Comparison of ENCODE assay signal across 15 cellular contexts in the genomic region with DNA sequence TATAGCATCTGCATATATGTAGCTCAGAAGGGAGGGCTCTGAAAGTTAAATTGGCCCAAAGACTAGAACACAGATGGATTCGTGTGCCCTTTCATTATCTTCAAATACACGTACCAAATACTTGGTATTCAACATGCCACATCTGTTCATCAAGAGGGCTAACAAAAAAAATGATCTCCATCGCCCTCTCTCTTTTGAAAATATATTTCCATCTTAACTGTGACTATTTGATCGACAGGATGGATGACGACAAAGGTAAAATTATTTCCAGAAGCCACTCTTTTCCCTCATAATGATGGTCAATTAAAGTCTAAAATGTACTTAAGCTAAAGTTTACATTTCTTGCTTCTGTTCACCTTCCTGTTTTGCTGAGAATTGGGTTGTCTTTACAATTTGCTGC.
DNase-seq lines count a peak whose midpoint lies in the region; ATAC-seq and TF ChIP-seq lines count a peak whose summit lies in the region.
"Had no signal": no experiment of that assay in that cellular context is flagged by ENCODE, and none has a peak within 500 bp of the region (broad histone marks: within the 10 kb centered on the region; RNA-seq: fewer than 3 reads in every experiment).

No MANE protein-coding gene starts in this region.

- intact Hi-C loops in left ventricle myocardium inferior (cut with micrococcal nuclease) (no loop called here), heart right ventricle (cut with DNase I) (no loop called here), posterior vena cava (cut with DNase I) (no loop called here)
- intact Hi-C loops in activated CD4-positive, alpha-beta T cell treated with anti-CD3 and anti-CD28 coated beads, Interleukin-2, amount 10 ng/mL, durations not matched to agents 24 days and 14 days (cut with micrococcal nuclease): no loop called here

- WGBS in heart right ventricle, 2 donors: 80 to 90% methylated on average over 5 of the region's 5 CpGs

- H3K4me3 ChIP-seq in left ventricle myocardium inferior (no peak overlapping the region), heart right ventricle (no peak overlapping the region), OCI-LY3 (ENCODE audit: low read length) (no peak overlapping the region), iPS-18a (ENCODE audit: low read length) (no peak overlapping the region)
- H3K4me3 ChIP-seq: ovary, SJSA1, skin epidermis had no signal

- DNase-seq in left ventricle myocardium inferior (no peak), heart right ventricle (no peak), type B pancreatic cell (ENCODE audit: extremely low spot score, unreplicated experiment) (no peak), posterior vena cava (ENCODE audit: low spot score) (no peak)
- DNase-seq in activated CD4-positive, alpha-beta T cell treated with anti-CD3 and anti-CD28 coated beads, Interleukin-2, amount 10 ng/mL, durations not matched to agents 24 days and 14 days: no peak
- DNase-seq: activated CD8-positive, alpha-beta memory T cell treated with anti-CD3 and anti-CD28 coated beads, Interleukin-2, amount 50 U/mL, for 48 hours; activated gamma-delta T cell; NCI-H446; stimulated activated CD4-positive, alpha-beta T cell treated with anti-CD3 and anti-CD28 coated beads, Interleukin-4, amount 100 ng/mL, for 24 hours had no signal

- no peaks in the 10 kb centered on the region for H3K9me3 Mint-ChIP-seq in type B pancreatic cell
- peaks cover 6% of the 10 kb centered on the region for H3K9me3 Mint-ChIP-seq in activated CD4-positive, alpha-beta T cell treated with anti-CD3 and anti-CD28 coated beads, Interleukin-2, amount 10 ng/mL, durations not matched to agents 24 days and 14 days

- no peak overlapping the region for H3K9ac ChIP-seq in OCI-LY3 (ENCODE audit: low read length)
- H3K9ac ChIP-seq in iPS-18a (ENCODE audit: low read length): no peak overlapping the region

- TF ChIP-seq CTCF in left ventricle myocardium inferior (IDR thresholded peaks at IDR 0.05; ENCODE audit: borderline replicate concordance) (peak; percentile 13), heart right ventricle (IDR thresholded peaks at IDR 0.05) (peak in 1 of 9 donors; percentile 11), OCI-LY3 (IDR thresholded peaks at IDR 0.05; ENCODE audit: low read depth, low read length) (0 out of 2 replicates have a peak, but pooled peaks have one; percentile 16), type B pancreatic cell (conservative IDR thresholded peaks at IDR 0.05) (no peak)

- H3K9me3 ChIP-seq in left ventricle myocardium inferior (replicated peaks): no peaks in the 10 kb centered on the region
- H3K9me3 ChIP-seq in heart right ventricle: no peaks in the 10 kb centered on the region
- H3K9me3 ChIP-seq in OCI-LY3 (ENCODE audit: insufficient read depth, low read length): no peaks in the 10 kb centered on the region
- no peaks in the 10 kb centered on the region for H3K9me3 ChIP-seq in iPS-18a (ENCODE audit: control insufficient read depth, low read depth, low read length)
- H3K9me3 ChIP-seq: ovary, SJSA1 had no signal

- no peaks in the 10 kb centered on the region for H3K79me2 ChIP-seq in OCI-LY3 (ENCODE audit: low read length)

- H3K27ac Mint-ChIP-seq in type B pancreatic cell: no peak overlapping the region
- no peak overlapping the region for H3K27ac Mint-ChIP-seq in activated CD4-positive, alpha-beta T cell treated with anti-CD3 and anti-CD28 coated beads, Interleukin-2, amount 10 ng/mL, durations not matched to agents 24 days and 14 days

- H3K36me3 ChIP-seq in left ventricle myocardium inferior (peaks cover 12% of the 10 kb centered on the region), heart right ventricle (peaks cover 0 to 55% (median 3%) of the 10 kb centered on the region in 9 donors), OCI-LY3 (replicated peaks; ENCODE audit: low read depth, low read length) (no peaks in the 10 kb centered on the region), iPS-18a (ENCODE audit: control insufficient read depth, low read depth, low read length) (peaks cover 88% of the 10 kb centered on the region)
- H3K36me3 ChIP-seq: ovary, SJSA1 had no signal

- H2AFZ ChIP-seq in OCI-LY3 (ENCODE audit: low read depth, low read length): no peak overlapping the region

- H4K20me1 ChIP-seq in OCI-LY3 (ENCODE audit: insufficient read depth, low read length): no peaks in the 10 kb centered on the region

- H3K27me3 Mint-ChIP-seq in type B pancreatic cell: no peaks in the 10 kb centered on the region
- H3K27me3 Mint-ChIP-seq in activated CD4-positive, alpha-beta T cell treated with anti-CD3 and anti-CD28 coated beads, Interleukin-2, amount 10 ng/mL, durations not matched to agents 24 days and 14 days: no peaks in the 10 kb centered on the region

- H3K27ac ChIP-seq in left ventricle myocardium inferior (replicated peaks) (no peak overlapping the region), heart right ventricle (no peak overlapping the region), OCI-LY3 (ENCODE audit: low read length) (no peak overlapping the region), iPS-18a (ENCODE audit: low read length) (peak overlapping the region; percentile 24)
- H3K27ac ChIP-seq: SJSA1, skin epidermis had no signal

- H3K27me3 ChIP-seq in left ventricle myocardium inferior (ENCODE audit: low read depth) (no peaks in the 10 kb centered on the region), heart right ventricle (no peaks in the 10 kb centered on the region), OCI-LY3 (ENCODE audit: low read depth, low read length) (no peaks in the 10 kb centered on the region), iPS-18a (ENCODE audit: control insufficient read depth, insufficient read depth, low read length) (no peaks in the 10 kb centered on the region)
- H3K27me3 ChIP-seq: ovary, SJSA1 had no signal

- H3K4me3 Mint-ChIP-seq in type B pancreatic cell: peak overlapping the region; percentile 11
- no peak overlapping the region for H3K4me3 Mint-ChIP-seq in activated CD4-positive, alpha-beta T cell treated with anti-CD3 and anti-CD28 coated beads, Interleukin-2, amount 10 ng/mL, durations not matched to agents 24 days and 14 days

- peaks cover 17% of the 10 kb centered on the region for H3K4me1 ChIP-seq in left ventricle myocardium inferior
- peaks cover 0 to 19% (median 7%) of the 10 kb centered on the region in 9 donors for H3K4me1 ChIP-seq in heart right ventricle
- no peaks in the 10 kb centered on the region for H3K4me1 ChIP-seq in OCI-LY3 (ENCODE audit: low read length)
- peaks cover 19% of the 10 kb centered on the region for H3K4me1 ChIP-seq in iPS-18a (ENCODE audit: control insufficient read depth, low read depth, low read length)

- H3K36me3 Mint-ChIP-seq in type B pancreatic cell: peaks cover 58% of the 10 kb centered on the region
- no peaks in the 10 kb centered on the region for H3K36me3 Mint-ChIP-seq in activated CD4-positive, alpha-beta T cell treated with anti-CD3 and anti-CD28 coated beads, Interleukin-2, amount 10 ng/mL, durations not matched to agents 24 days and 14 days (ENCODE audit: low read depth)

- ATAC-seq in heart right ventricle (no peak), HG02678 (IDR thresholded peaks at IDR 0.05; ENCODE audit: unreplicated experiment) (no peak)

- H3K4me1 Mint-ChIP-seq in type B pancreatic cell (ENCODE audit: unreplicated experiment): peaks cover 56% of the 10 kb centered on the region
- H3K4me1 Mint-ChIP-seq in activated CD4-positive, alpha-beta T cell treated with anti-CD3 and anti-CD28 coated beads, Interleukin-2, amount 10 ng/mL, durations not matched to agents 24 days and 14 days: no peaks in the 10 kb centered on the region

- no peak overlapping the region for H3K4me2 ChIP-seq in OCI-LY3 (ENCODE audit: low read length)
